Comparison of ENCODE assay signal across 9 cellular contexts in the genomic region with DNA sequence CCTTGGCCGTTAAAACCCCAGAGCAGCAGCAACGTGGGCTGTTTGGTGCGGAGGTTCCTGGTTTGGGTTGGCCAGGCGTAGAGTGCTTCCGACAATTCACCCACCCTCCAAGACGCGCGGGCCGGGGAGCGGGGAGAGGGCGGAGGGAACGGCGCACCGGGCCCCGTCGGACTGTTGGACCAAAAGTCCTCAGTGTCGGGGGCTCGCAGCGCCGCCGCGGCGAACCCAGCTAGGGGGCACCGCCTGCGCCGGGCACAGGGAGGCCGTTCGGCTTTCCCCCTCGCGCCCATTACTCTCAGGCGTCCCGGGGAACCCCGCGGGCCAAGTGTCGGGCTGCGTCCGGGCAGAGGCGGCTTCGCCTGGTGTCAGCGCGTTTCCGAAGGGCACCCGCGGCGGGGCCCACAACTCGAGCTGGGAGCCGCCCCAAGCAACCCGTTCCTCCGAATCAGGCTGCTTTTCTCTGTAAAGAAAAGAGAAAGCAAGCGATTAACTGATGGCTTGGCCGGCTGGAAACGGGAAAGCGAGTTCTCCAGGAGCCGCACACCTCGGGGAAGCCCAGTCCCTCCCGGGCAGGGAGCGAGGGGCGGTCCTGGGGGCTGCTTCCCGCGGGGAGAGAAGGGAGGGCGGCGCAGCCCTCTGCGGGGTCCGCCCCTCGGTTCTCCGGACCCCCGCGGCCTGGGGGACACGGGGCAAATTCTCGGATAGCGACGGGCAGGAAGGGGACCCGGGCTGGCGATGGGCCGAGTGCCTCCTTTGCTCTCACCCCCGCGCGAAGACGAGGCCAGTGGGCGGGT.
A peak's percentile ranks its signal among the peaks of the same experiment; 100 is the strongest.
DNase-seq lines count a peak whose midpoint lies in the region; ATAC-seq and TF ChIP-seq lines count a peak whose summit lies in the region.
"Had no signal": no experiment of that assay in that cellular context is flagged by ENCODE, and none has a peak within 500 bp of the region (broad histone marks: within the 10 kb centered on the region; RNA-seq: fewer than 3 reads in every experiment).

No MANE protein-coding gene starts in this region.

- peak overlapping the region; percentile 55 for H3K4me3 ChIP-seq in epithelial cell of proximal tubule (ENCODE audit: low read depth, low read length)
- H3K4me3 ChIP-seq in muscle layer of duodenum (ENCODE audit: low read depth in 1 of 2, low read length in 2 of 2): peak overlapping the region; percentile 32 to 69
- H3K4me3 ChIP-seq in thoracic aorta: peak overlapping the region; percentile 71

- no peak overlapping the region for H3K27ac ChIP-seq in muscle layer of duodenum (ENCODE audit: low read length)
- H3K27ac ChIP-seq in thoracic aorta: peak overlapping the region in 1 of 2 donors; percentile 0

- POLR2A ChIA-PET in activated CD4-positive, alpha-beta memory T cell treated with anti-CD3 and anti-CD28 coated beads, Interleukin-2, amount 10 ng/mL, durations not matched to agents 7 days and 5 days (lab: Charles Lee): interaction anchor here (0.6 to 4.5 kb wide), 4 partner anchors 12 to 830 kb away, joined by 3 to 30 read pairs (median 16); a partner anchor contains a TSS

- DNase-seq in Right ventricle myocardium inferior (ENCODE audit: missing footprints) (no peak), cardiac septum (ENCODE audit: low spot score) (no peak), epithelial cell of proximal tubule (ENCODE audit: low read depth) (no peak), thoracic aorta (ENCODE audit: low spot score) (no peak), NCI-H226 (no peak)
- DNase-seq in activated CD4-positive, alpha-beta memory T cell treated with anti-CD3 and anti-CD28 coated beads, Interleukin-2, amount 10 ng/mL, durations not matched to agents 7 days and 5 days: peak; percentile 69

- peak overlapping the region; percentile 75 for H3K27ac Mint-ChIP-seq in activated CD4-positive, alpha-beta memory T cell treated with anti-CD3 and anti-CD28 coated beads, Interleukin-2, amount 10 ng/mL, durations not matched to agents 7 days and 5 days

- intact Hi-C loops in Right ventricle myocardium inferior (cut with DNase I): no loop called here
- intact Hi-C loops in cardiac septum (cut with DNase I): no loop called here

- H3K27me3 Mint-ChIP-seq in activated CD4-positive, alpha-beta memory T cell treated with anti-CD3 and anti-CD28 coated beads, Interleukin-2, amount 10 ng/mL, durations not matched to agents 7 days and 5 days: peaks cover 34% of the 10 kb centered on the region

- H3K4me1 ChIP-seq in muscle layer of duodenum (ENCODE audit: control insufficient read depth in 1 of 2, insufficient read depth in 2 of 2, low read length in 2 of 2): peaks cover 0 to 13% of the 10 kb centered on the region in 2 donors
- H3K4me1 ChIP-seq in thoracic aorta (ENCODE audit: control insufficient read depth in 1 of 2, low read depth in 2 of 2): peaks cover 12 to 15% of the 10 kb centered on the region in 2 donors

- no peak for TF ChIP-seq CTCF in epithelial cell of proximal tubule (conservative IDR thresholded peaks at IDR 0.05; ENCODE audit: low read depth, low read length)
- no peak for TF ChIP-seq CTCF in thoracic aorta (IDR thresholded peaks at IDR 0.05)

- peak overlapping the region; percentile 75 for H3K4me3 Mint-ChIP-seq in activated CD4-positive, alpha-beta memory T cell treated with anti-CD3 and anti-CD28 coated beads, Interleukin-2, amount 10 ng/mL, durations not matched to agents 7 days and 5 days

- peak; percentile 51 for ATAC-seq in Right ventricle myocardium inferior
- no peak for ATAC-seq in thoracic aorta (ENCODE audit: insufficient number of reproducible peaks, low FRiP score, low read depth)
- ATAC-seq in GM19397 (IDR thresholded peaks at IDR 0.05; ENCODE audit: unreplicated experiment): no peak

- peaks cover 5 to 11% of the 10 kb centered on the region in 2 donors for H3K36me3 ChIP-seq in muscle layer of duodenum (ENCODE audit: control insufficient read depth in 1 of 2, insufficient read depth in 2 of 2, low read length in 2 of 2)
- no peaks in the 10 kb centered on the region for H3K36me3 ChIP-seq in thoracic aorta
- H3K36me3 ChIP-seq: adrenal gland had no signal

- H3K4me1 Mint-ChIP-seq in activated CD4-positive, alpha-beta memory T cell treated with anti-CD3 and anti-CD28 coated beads, Interleukin-2, amount 10 ng/mL, durations not matched to agents 7 days and 5 days: peaks cover 74% of the 10 kb centered on the region

- CTCF ChIA-PET in activated CD4-positive, alpha-beta memory T cell treated with anti-CD3 and anti-CD28 coated beads, Interleukin-2, amount 10 ng/mL, durations not matched to agents 7 days and 5 days (lab: Charles Lee): no interaction called here

- peaks cover 12% of the 10 kb centered on the region for H3K36me3 Mint-ChIP-seq in activated CD4-positive, alpha-beta memory T cell treated with anti-CD3 and anti-CD28 coated beads, Interleukin-2, amount 10 ng/mL, durations not matched to agents 7 days and 5 days (ENCODE audit: low read depth)

- peaks cover 7% of the 10 kb centered on the region for H3K27me3 ChIP-seq in muscle layer of duodenum (ENCODE audit: low read depth, low read length)
- no peaks in the 10 kb centered on the region for H3K27me3 ChIP-seq in thoracic aorta (replicated peaks; ENCODE audit: insufficient read depth)

- no peaks in the 10 kb centered on the region for H3K9me3 Mint-ChIP-seq in activated CD4-positive, alpha-beta memory T cell treated with anti-CD3 and anti-CD28 coated beads, Interleukin-2, amount 10 ng/mL, durations not matched to agents 7 days and 5 days

- H3K9me3 ChIP-seq in muscle layer of duodenum (ENCODE audit: control insufficient read depth in 1 of 2, low read length in 2 of 2): no peaks in the 10 kb centered on the region
- H3K9me3 ChIP-seq in thoracic aorta: no peaks in the 10 kb centered on the region
- H3K9me3 ChIP-seq: adrenal gland had no signal
